ENCODE assay signal across 22 cellular contexts in genomic region chr2:127421116-127421800, GRCh38. TPM values are rescaled to one million over a fixed set of nuclear protein-coding genes. Genes with fewer than 3 reads are reported as not detected.
A peak's percentile ranks its signal among the peaks of the same experiment; 100 is the strongest.
DNase-seq lines count a peak whose midpoint lies in the region; ATAC-seq and TF ChIP-seq lines count a peak whose summit lies in the region.
"Had no signal": no experiment of that assay in that cellular context is flagged by ENCODE, and none has a peak within 500 bp of the region (broad histone marks: within the 10 kb centered on the region; RNA-seq: fewer than 3 reads in every experiment).

No MANE protein-coding gene starts in this region.

- peaks cover 28% of the 10 kb centered on the region for H3K27me3 Mint-ChIP-seq in activated naive CD8-positive, alpha-beta T cell
- H3K27me3 Mint-ChIP-seq in activated naive CD8-positive, alpha-beta T cell treated with anti-CD3 and anti-CD28 coated beads for 36 hours: peaks cover 55% of the 10 kb centered on the region
- peaks cover 68% of the 10 kb centered on the region for H3K27me3 Mint-ChIP-seq in mesothelial cell of epicardium (ENCODE audit: low read depth)

- H3K4me3 ChIP-seq in HEK293 (ENCODE audit: low read depth, low read length): no peak overlapping the region
- no peak overlapping the region for H3K4me3 ChIP-seq in testis
- H3K4me3 ChIP-seq in suprapubic skin: no peak overlapping the region
- H3K4me3 ChIP-seq: A549 had no signal

- TF ChIP-seq CTCF in HEK293 (tag by site-specific recombination; IDR thresholded peaks at IDR 0.05) (no peak), mesothelial cell of epicardium (IDR thresholded peaks at IDR 0.05; ENCODE audit: unreplicated experiment) (no peak), testis (IDR thresholded peaks at IDR 0.05) (no peak), suprapubic skin (IDR thresholded peaks at IDR 0.05) (no peak)

- no peaks in the 10 kb centered on the region for H3K36me3 Mint-ChIP-seq in activated naive CD8-positive, alpha-beta T cell
- H3K36me3 Mint-ChIP-seq in activated naive CD8-positive, alpha-beta T cell treated with anti-CD3 and anti-CD28 coated beads for 36 hours: no peaks in the 10 kb centered on the region
- H3K36me3 Mint-ChIP-seq in mesothelial cell of epicardium: no peaks in the 10 kb centered on the region
- H3K36me3 Mint-ChIP-seq: CD14-positive monocyte, IgD-negative memory B cell had no signal

- TF ChIP-seq EP300 in suprapubic skin (IDR thresholded peaks at IDR 0.05): no peak

- no peak for DNase-seq in activated naive CD8-positive, alpha-beta T cell treated with anti-CD3 and anti-CD28 coated beads for 36 hours
- DNase-seq in mesothelial cell of epicardium (ENCODE audit: low spot score in 2 of 2, unreplicated experiment in 2 of 2) (no peak), testis (peak; percentile 12), suprapubic skin (ENCODE audit: low spot score in 2 of 2) (no peak)
- DNase-seq: COR-L47, DMS153, H7, MV-4-11, NCI-H1417, NCI-H187 treated with DMSO at 0.1 percent for 48 hours, NCI-H446 treated with DMSO at 0.1 percent for 48 hours, NCI-H748 treated with DMSO at 0.1 percent for 48 hours, PC-3 had no signal

- CTCF ChIA-PET in HEK293 (lab: Yijun Ruan, JAX): interaction anchor here (0.6 kb wide), 1 partner anchor 15 kb away, joined by 3 read pairs; no protein-coding TSS in a partner anchor

- H3K9me3 ChIP-seq in HEK293 (ENCODE audit: control insufficient read depth, insufficient read depth, low read depth, low read length): no peaks in the 10 kb centered on the region
- no peaks in the 10 kb centered on the region for H3K9me3 ChIP-seq in testis
- H3K9me3 ChIP-seq in suprapubic skin: no peaks in the 10 kb centered on the region
- H3K9me3 ChIP-seq: A549 had no signal

- ATAC-seq in GM18907 (IDR thresholded peaks at IDR 0.05; ENCODE audit: unreplicated experiment) (no peak), GM21825 (IDR thresholded peaks at IDR 0.05; ENCODE audit: unreplicated experiment) (no peak)
- ATAC-seq: A549, PC-3 had no signal

- no peaks in the 10 kb centered on the region for H3K27me3 ChIP-seq in testis
- peaks cover 19% of the 10 kb centered on the region for H3K27me3 ChIP-seq in suprapubic skin

- WGBS in testis, 2 donors: 87 to 93% methylated on average over 13 to 15 of the region's 15 CpGs
- 88% methylated on average over 13 of the region's 15 CpGs for WGBS in suprapubic skin

- H3K27ac ChIP-seq in HEK293 (ENCODE audit: extremely low read depth, low read depth, low read length) (no peak overlapping the region), testis (no peak overlapping the region), suprapubic skin (no peak overlapping the region)

- no peak for TF ChIP-seq POLR2A in testis (IDR thresholded peaks at IDR 0.05)
- TF ChIP-seq POLR2A in suprapubic skin (IDR thresholded peaks at IDR 0.05): no peak

- intact Hi-C loops in testis (cut with DNase I; ENCODE audit: low total_unique reads): no loop called here

- H3K4me1 ChIP-seq in HEK293 (ENCODE audit: control insufficient read depth, insufficient read depth, low read length) (no peaks in the 10 kb centered on the region), testis (peaks cover 9% of the 10 kb centered on the region), suprapubic skin (peaks cover 21% of the 10 kb centered on the region)

- peaks cover 20% of the 10 kb centered on the region for H3K4me1 Mint-ChIP-seq in activated naive CD8-positive, alpha-beta T cell (ENCODE audit: low read depth)
- H3K4me1 Mint-ChIP-seq in activated naive CD8-positive, alpha-beta T cell treated with anti-CD3 and anti-CD28 coated beads for 36 hours: peaks cover 12% of the 10 kb centered on the region
- H3K4me1 Mint-ChIP-seq in mesothelial cell of epicardium: peaks cover 13% of the 10 kb centered on the region

- H3K36me3 ChIP-seq in HEK293 (ENCODE audit: control insufficient read depth in 2 of 2, insufficient read depth in 1 of 2, low read length in 2 of 2) (no peaks in the 10 kb centered on the region), testis (ENCODE audit: low read depth, missing control alignments) (no peaks in the 10 kb centered on the region), suprapubic skin (no peaks in the 10 kb centered on the region)

- H3K9me3 Mint-ChIP-seq in activated naive CD8-positive, alpha-beta T cell (ENCODE audit: low read depth): no peaks in the 10 kb centered on the region
- no peaks in the 10 kb centered on the region for H3K9me3 Mint-ChIP-seq in activated naive CD8-positive, alpha-beta T cell treated with anti-CD3 and anti-CD28 coated beads for 36 hours
- H3K9me3 Mint-ChIP-seq in mesothelial cell of epicardium: no peaks in the 10 kb centered on the region
- H3K9me3 Mint-ChIP-seq: IgD-negative memory B cell had no signal

- no peak overlapping the region for H3K27ac Mint-ChIP-seq in activated naive CD8-positive, alpha-beta T cell
- no peak overlapping the region for H3K27ac Mint-ChIP-seq in activated naive CD8-positive, alpha-beta T cell treated with anti-CD3 and anti-CD28 coated beads for 36 hours
- H3K27ac Mint-ChIP-seq in mesothelial cell of epicardium: no peak overlapping the region
- H3K27ac Mint-ChIP-seq: IgD-negative memory B cell had no signal

- POLR2A ChIA-PET in HEK293 (lab: Yijun Ruan, JAX): no interaction called here

- H3K4me3 Mint-ChIP-seq in activated naive CD8-positive, alpha-beta T cell: peak overlapping the region; percentile 20
- H3K4me3 Mint-ChIP-seq in activated naive CD8-positive, alpha-beta T cell treated with anti-CD3 and anti-CD28 coated beads for 36 hours: no peak overlapping the region
- peak overlapping the region; percentile 50 for H3K4me3 Mint-ChIP-seq in mesothelial cell of epicardium

TF ChIP-seq in HEK293, 187 proteins besides CTCF, POLR2A, EP300 and RAD21:
- TF ChIP-seq MYNN (tag by site-specific recombination; IDR thresholded peaks at IDR 0.05; ENCODE audit: borderline replicate concordance) (no peak), MEIS1 (CRISPR knock-in tag; IDR thresholded peaks at IDR 0.05; ENCODE audit: borderline replicate concordance) (no peak)
- TF ChIP-seq, protein P1, sequence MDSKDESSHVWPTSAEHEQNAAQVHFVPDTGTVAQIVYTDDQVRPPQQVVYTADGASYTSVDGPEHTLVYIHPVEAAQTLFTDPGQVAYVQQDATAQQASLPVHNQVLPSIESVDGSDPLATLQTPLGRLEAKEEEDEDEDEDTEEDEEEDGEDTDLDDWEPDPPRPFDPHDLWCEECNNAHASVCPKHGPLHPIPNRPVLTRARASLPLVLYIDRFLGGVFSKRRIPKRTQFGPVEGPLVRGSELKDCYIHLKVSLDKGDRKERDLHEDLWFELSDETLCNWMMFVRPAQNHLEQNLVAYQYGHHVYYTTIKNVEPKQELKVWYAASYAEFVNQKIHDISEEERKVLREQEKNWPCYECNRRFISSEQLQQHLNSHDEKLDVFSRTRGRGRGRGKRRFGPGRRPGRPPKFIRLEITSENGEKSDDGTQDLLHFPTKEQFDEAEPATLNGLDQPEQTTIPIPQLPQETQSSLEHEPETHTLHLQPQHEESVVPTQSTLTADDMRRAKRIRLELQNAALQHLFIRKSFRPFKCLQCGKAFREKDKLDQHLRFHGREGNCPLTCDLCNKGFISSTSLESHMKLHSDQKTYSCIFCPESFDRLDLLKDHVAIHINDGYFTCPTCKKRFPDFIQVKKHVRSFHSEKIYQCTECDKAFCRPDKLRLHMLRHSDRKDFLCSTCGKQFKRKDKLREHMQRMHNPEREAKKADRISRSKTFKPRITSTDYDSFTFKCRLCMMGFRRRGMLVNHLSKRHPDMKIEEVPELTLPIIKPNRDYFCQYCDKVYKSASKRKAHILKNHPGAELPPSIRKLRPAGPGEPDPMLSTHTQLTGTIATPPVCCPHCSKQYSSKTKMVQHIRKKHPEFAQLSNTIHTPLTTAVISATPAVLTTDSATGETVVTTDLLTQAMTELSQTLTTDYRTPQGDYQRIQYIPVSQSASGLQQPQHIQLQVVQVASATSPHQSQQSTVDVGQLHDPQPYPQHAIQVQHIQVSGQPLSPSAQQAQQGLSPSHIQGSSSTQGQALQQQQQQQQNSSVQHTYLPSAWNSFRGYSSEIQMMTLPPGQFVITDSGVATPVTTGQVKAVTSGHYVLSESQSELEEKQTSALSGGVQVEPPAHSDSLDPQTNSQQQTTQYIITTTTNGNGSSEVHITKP (tag by site-specific recombination; IDR thresholded peaks at IDR 0.05): 0 out of 2 replicates have a peak, but pooled peaks have one; percentile 12
- TF ChIP-seq, protein P2, sequence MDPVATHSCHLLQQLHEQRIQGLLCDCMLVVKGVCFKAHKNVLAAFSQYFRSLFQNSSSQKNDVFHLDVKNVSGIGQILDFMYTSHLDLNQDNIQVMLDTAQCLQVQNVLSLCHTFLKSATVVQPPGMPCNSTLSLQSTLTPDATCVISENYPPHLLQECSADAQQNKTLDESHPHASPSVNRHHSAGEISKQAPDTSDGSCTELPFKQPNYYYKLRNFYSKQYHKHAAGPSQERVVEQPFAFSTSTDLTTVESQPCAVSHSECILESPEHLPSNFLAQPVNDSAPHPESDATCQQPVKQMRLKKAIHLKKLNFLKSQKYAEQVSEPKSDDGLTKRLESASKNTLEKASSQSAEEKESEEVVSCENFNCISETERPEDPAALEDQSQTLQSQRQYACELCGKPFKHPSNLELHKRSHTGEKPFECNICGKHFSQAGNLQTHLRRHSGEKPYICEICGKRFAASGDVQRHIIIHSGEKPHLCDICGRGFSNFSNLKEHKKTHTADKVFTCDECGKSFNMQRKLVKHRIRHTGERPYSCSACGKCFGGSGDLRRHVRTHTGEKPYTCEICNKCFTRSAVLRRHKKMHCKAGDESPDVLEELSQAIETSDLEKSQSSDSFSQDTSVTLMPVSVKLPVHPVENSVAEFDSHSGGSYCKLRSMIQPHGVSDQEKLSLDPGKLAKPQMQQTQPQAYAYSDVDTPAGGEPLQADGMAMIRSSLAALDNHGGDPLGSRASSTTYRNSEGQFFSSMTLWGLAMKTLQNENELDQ (tag by site-specific recombination; IDR thresholded peaks at IDR 0.05; ENCODE audit: low read depth): no peak
TF ChIP-seq in HEK293: peak in this region for 1.

RNA-seq across cellular contexts. Expression of gene PROC, which starts 3.0 kb away (rescaled TPM):
- total RNA-seq in activated naive CD8-positive, alpha-beta T cell treated with anti-CD3 and anti-CD28 coated beads for 36 hours: not detected
- 0.24 to 0.25 TPM (median 0.25 TPM) in 3 replicates for total RNA-seq in mesothelial cell of epicardium
- total RNA-seq in testis: under 1 TPM in 1 of 2 donors, not detected in 1; 0.63 TPM
- not detected for polyA plus RNA-seq in testis (ENCODE audit: insufficient read depth, low read depth, low replicate concordance)
- total RNA-seq in suprapubic skin: 1 to 10 TPM in 1 of 4 donors, under 1 TPM in 1, not detected in 2; 0.36 to 7.1 TPM
- total RNA-seq: HT1080, SK-MEL-5 had no signal
- polyA plus RNA-seq: CD14-positive monocyte, IgD-negative memory B cell had no signal

RNA-seq across cellular contexts. Expression of gene MAP3K2, which starts 33.5 kb away (rescaled TPM):
- total RNA-seq in activated naive CD8-positive, alpha-beta T cell treated with anti-CD3 and anti-CD28 coated beads for 36 hours: 10 to 100 TPM; 41.1 to 43.2 TPM
- 47.6 to 48.1 TPM (median 47.9 TPM) in 3 replicates for total RNA-seq in mesothelial cell of epicardium
- 10 to 100 TPM; 74.0 to 74.5 TPM for total RNA-seq in testis
- 16.3 TPM for polyA plus RNA-seq in testis (ENCODE audit: insufficient read depth, low read depth, low replicate concordance)
- total RNA-seq in suprapubic skin: 10 to 100 TPM; 29.4 to 49.1 (median 44.0) TPM
